In the genomic region with DNA sequence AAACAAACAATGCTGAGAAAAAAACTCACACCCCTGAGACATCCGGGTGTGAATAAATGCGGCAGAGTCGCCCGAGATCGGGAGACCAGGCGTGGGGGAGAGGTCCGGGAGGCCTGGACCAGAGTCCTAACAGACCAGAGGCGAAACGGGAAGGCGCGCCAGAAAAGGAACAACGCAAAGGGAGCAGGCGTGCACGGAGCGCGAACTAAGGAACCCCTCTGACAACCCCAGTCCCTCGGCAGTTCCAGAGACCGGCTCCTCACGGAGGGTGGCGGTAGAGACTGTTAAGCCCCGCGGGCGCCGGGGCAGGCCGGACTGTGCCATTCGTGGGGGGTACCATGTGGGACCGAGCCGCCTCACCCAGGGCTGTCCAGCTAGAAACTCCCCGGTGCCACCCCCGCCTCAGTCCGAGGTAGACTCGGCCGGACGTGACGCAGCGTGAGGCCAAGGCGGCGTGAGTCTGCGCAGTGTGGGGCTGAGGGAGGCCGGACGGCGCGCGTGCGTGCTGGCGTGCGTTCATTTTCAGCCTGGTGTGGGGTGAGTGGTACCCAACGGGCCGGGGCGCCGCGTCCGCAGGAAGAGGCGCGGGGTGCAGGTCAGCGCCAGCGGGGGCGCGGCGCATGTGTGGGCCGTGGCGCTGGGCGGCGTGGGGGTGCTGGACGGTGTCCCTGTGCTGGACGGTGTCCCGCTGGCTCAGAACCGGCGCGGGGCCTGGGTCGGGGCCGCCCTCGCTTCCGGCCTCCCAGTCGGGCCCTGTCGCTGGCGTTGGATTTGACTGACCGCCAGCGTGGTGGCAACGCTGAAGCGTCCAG, we compare ENCODE assay signal across 1 cellular context.
TF ChIP-seq lines count a peak whose summit lies in the region.

A gene (plus strand): TSS at position 513 of the 812 bp plus-strand sequence. CDS start 1,075 bp downstream, outside the sequence.

TF ChIP-seq in HepG2, 621 proteins besides CTCF, POLR2A, EP300 and RAD21 (continued from another document and continues in another):
- TF ChIP-seq, protein P1, sequence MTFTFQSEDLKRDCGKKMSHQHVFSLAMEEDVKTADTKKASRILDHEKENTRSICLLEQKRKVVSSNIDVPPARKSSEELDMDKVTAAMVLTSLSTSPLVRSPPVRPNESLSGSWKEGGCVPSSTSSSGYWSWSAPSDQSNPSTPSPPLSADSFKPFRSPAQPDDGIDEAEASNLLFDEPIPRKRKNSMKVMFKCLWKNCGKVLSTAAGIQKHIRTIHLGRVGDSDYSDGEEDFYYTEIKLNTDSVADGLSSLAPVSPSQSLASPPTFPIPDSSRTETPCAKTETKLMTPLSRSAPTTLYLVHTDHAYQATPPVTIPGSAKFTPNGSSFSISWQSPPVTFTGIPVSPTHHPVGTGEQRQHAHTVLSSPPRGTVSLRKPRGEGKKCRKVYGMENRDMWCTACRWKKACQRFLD (CRISPR knock-in tag; IDR thresholded peaks at IDR 0.05; ENCODE audit: borderline replicate concordance), result peak; percentile 90; the same call in 1 of the 2 replicates
- TF ChIP-seq ZMYM2 (CRISPR knock-in tag; IDR thresholded peaks at IDR 0.05) (no peak), MTF1 (CRISPR knock-in tag; IDR thresholded peaks at IDR 0.05) (no peak), ZNF878 (CRISPR knock-in tag; IDR thresholded peaks at IDR 0.05) (no peak), SMARCC2 (IDR thresholded peaks at IDR 0.05) (no peak), MAFG (CRISPR knock-in tag; IDR thresholded peaks at IDR 0.05) (no peak), ZKSCAN5 (CRISPR knock-in tag; IDR thresholded peaks at IDR 0.05) (no peak), ZNF629 (CRISPR knock-in tag; conservative IDR thresholded peaks at IDR 0.05) (0 out of 2 replicates have a peak, but pooled peaks have one; percentile 37), ZNF331 (CRISPR knock-in tag; IDR thresholded peaks at IDR 0.05) (peak; percentile 35), ZNF598 (CRISPR knock-in tag; IDR thresholded peaks at IDR 0.05; ENCODE audit: borderline replicate concordance) (peak; percentile 97), ZFAT (CRISPR knock-in tag; conservative IDR thresholded peaks at IDR 0.05) (0 out of 2 replicates have a peak, but pooled peaks have one; percentile 18), ELF1 (CRISPR knock-in tag; IDR thresholded peaks at IDR 0.05) (peak; percentile 47; the same call in 1 of the 2 replicates), ZMAT3 (CRISPR knock-in tag; conservative IDR thresholded peaks at IDR 0.05) (0 out of 2 replicates have a peak, but pooled peaks have one; percentile 61), CREB1 (IDR thresholded peaks at IDR 0.05) (peak; percentile 91), CREB1 (CRISPR knock-in tag; IDR thresholded peaks at IDR 0.05) (peak; percentile 98), ZNF672 (CRISPR knock-in tag; IDR thresholded peaks at IDR 0.05) (no peak), ZNF326 (CRISPR knock-in tag; IDR thresholded peaks at IDR 0.05; ENCODE audit: borderline replicate concordance) (no peak), EHMT2 (IDR thresholded peaks at IDR 0.05; ENCODE audit: borderline replicate concordance, low read depth, low read length) (no peak), PITX1 (CRISPR knock-in tag; IDR thresholded peaks at IDR 0.05) (peak; percentile 94)
- TF ChIP-seq, protein P2, sequence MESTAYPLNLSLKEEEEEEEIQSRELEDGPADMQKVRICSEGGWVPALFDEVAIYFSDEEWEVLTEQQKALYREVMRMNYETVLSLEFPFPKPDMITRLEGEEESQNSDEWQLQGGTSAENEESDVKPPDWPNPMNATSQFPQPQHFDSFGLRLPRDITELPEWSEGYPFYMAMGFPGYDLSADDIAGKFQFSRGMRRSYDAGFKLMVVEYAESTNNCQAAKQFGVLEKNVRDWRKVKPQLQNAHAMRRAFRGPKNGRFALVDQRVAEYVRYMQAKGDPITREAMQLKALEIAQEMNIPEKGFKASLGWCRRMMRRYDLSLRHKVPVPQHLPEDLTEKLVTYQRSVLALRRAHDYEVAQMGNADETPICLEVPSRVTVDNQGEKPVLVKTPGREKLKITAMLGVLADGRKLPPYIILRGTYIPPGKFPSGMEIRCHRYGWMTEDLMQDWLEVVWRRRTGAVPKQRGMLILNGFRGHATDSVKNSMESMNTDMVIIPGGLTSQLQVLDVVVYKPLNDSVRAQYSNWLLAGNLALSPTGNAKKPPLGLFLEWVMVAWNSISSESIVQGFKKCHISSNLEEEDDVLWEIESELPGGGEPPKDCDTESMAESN (CRISPR knock-in tag; conservative IDR thresholded peaks at IDR 0.05), result peak; percentile 91
- TF ChIP-seq, protein P3, sequence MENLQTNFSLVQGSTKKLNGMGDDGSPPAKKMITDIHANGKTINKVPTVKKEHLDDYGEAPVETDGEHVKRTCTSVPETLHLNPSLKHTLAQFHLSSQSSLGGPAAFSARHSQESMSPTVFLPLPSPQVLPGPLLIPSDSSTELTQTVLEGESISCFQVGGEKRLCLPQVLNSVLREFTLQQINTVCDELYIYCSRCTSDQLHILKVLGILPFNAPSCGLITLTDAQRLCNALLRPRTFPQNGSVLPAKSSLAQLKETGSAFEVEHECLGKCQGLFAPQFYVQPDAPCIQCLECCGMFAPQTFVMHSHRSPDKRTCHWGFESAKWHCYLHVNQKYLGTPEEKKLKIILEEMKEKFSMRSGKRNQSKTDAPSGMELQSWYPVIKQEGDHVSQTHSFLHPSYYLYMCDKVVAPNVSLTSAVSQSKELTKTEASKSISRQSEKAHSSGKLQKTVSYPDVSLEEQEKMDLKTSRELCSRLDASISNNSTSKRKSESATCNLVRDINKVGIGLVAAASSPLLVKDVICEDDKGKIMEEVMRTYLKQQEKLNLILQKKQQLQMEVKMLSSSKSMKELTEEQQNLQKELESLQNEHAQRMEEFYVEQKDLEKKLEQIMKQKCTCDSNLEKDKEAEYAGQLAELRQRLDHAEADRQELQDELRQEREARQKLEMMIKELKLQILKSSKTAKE (CRISPR knock-in tag; IDR thresholded peaks at IDR 0.05; ENCODE audit: borderline replicate concordance), result no peak
- TF ChIP-seq, protein P4, sequence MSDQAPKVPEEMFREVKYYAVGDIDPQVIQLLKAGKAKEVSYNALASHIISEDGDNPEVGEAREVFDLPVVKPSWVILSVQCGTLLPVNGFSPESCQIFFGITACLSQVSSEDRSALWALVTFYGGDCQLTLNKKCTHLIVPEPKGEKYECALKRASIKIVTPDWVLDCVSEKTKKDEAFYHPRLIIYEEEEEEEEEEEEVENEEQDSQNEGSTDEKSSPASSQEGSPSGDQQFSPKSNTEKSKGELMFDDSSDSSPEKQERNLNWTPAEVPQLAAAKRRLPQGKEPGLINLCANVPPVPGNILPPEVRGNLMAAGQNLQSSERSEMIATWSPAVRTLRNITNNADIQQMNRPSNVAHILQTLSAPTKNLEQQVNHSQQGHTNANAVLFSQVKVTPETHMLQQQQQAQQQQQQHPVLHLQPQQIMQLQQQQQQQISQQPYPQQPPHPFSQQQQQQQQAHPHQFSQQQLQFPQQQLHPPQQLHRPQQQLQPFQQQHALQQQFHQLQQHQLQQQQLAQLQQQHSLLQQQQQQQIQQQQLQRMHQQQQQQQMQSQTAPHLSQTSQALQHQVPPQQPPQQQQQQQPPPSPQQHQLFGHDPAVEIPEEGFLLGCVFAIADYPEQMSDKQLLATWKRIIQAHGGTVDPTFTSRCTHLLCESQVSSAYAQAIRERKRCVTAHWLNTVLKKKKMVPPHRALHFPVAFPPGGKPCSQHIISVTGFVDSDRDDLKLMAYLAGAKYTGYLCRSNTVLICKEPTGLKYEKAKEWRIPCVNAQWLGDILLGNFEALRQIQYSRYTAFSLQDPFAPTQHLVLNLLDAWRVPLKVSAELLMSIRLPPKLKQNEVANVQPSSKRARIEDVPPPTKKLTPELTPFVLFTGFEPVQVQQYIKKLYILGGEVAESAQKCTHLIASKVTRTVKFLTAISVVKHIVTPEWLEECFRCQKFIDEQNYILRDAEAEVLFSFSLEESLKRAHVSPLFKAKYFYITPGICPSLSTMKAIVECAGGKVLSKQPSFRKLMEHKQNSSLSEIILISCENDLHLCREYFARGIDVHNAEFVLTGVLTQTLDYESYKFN (CRISPR knock-in tag; conservative IDR thresholded peaks at IDR 0.05), result peak; percentile 54
- TF ChIP-seq, protein P5, sequence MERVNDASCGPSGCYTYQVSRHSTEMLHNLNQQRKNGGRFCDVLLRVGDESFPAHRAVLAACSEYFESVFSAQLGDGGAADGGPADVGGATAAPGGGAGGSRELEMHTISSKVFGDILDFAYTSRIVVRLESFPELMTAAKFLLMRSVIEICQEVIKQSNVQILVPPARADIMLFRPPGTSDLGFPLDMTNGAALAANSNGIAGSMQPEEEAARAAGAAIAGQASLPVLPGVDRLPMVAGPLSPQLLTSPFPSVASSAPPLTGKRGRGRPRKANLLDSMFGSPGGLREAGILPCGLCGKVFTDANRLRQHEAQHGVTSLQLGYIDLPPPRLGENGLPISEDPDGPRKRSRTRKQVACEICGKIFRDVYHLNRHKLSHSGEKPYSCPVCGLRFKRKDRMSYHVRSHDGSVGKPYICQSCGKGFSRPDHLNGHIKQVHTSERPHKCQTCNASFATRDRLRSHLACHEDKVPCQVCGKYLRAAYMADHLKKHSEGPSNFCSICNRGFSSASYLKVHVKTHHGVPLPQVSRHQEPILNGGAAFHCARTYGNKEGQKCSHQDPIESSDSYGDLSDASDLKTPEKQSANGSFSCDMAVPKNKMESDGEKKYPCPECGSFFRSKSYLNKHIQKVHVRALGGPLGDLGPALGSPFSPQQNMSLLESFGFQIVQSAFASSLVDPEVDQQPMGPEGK (CRISPR knock-in tag; IDR thresholded peaks at IDR 0.05), result peak; percentile 35
- TF ChIP-seq, protein P6, sequence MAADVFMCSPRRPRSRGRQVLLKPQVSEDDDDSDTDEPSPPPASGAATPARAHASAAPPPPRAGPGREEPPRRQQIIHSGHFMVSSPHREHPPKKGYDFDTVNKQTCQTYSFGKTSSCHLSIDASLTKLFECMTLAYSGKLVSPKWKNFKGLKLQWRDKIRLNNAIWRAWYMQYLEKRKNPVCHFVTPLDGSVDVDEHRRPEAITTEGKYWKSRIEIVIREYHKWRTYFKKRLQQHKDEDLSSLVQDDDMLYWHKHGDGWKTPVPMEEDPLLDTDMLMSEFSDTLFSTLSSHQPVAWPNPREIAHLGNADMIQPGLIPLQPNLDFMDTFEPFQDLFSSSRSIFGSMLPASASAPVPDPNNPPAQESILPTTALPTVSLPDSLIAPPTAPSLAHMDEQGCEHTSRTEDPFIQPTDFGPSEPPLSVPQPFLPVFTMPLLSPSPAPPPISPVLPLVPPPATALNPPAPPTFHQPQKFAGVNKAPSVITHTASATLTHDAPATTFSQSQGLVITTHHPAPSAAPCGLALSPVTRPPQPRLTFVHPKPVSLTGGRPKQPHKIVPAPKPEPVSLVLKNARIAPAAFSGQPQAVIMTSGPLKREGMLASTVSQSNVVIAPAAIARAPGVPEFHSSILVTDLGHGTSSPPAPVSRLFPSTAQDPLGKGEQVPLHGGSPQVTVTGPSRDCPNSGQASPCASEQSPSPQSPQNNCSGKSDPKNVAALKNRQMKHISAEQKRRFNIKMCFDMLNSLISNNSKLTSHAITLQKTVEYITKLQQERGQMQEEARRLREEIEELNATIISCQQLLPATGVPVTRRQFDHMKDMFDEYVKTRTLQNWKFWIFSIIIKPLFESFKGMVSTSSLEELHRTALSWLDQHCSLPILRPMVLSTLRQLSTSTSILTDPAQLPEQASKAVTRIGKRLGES (CRISPR knock-in tag; IDR thresholded peaks at IDR 0.05; ENCODE audit: borderline replicate concordance), result no peak
- TF ChIP-seq, protein P7, sequence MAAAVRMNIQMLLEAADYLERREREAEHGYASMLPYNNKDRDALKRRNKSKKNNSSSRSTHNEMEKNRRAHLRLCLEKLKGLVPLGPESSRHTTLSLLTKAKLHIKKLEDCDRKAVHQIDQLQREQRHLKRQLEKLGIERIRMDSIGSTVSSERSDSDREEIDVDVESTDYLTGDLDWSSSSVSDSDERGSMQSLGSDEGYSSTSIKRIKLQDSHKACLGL (CRISPR knock-in tag; IDR thresholded peaks at IDR 0.05), result no peak; the same call in 1 of the 2 replicates
- TF ChIP-seq, protein P8, sequence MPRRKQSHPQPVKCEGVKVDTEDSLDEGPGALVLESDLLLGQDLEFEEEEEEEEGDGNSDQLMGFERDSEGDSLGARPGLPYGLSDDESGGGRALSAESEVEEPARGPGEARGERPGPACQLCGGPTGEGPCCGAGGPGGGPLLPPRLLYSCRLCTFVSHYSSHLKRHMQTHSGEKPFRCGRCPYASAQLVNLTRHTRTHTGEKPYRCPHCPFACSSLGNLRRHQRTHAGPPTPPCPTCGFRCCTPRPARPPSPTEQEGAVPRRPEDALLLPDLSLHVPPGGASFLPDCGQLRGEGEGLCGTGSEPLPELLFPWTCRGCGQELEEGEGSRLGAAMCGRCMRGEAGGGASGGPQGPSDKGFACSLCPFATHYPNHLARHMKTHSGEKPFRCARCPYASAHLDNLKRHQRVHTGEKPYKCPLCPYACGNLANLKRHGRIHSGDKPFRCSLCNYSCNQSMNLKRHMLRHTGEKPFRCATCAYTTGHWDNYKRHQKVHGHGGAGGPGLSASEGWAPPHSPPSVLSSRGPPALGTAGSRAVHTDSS (CRISPR knock-in tag; conservative IDR thresholded peaks at IDR 0.05), result no peak
- TF ChIP-seq, protein P9, sequence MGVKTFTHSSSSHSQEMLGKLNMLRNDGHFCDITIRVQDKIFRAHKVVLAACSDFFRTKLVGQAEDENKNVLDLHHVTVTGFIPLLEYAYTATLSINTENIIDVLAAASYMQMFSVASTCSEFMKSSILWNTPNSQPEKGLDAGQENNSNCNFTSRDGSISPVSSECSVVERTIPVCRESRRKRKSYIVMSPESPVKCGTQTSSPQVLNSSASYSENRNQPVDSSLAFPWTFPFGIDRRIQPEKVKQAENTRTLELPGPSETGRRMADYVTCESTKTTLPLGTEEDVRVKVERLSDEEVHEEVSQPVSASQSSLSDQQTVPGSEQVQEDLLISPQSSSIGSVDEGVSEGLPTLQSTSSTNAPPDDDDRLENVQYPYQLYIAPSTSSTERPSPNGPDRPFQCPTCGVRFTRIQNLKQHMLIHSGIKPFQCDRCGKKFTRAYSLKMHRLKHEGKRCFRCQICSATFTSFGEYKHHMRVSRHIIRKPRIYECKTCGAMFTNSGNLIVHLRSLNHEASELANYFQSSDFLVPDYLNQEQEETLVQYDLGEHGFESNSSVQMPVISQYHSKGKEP (CRISPR knock-in tag; IDR thresholded peaks at IDR 0.05), result no peak
- TF ChIP-seq, protein P10, sequence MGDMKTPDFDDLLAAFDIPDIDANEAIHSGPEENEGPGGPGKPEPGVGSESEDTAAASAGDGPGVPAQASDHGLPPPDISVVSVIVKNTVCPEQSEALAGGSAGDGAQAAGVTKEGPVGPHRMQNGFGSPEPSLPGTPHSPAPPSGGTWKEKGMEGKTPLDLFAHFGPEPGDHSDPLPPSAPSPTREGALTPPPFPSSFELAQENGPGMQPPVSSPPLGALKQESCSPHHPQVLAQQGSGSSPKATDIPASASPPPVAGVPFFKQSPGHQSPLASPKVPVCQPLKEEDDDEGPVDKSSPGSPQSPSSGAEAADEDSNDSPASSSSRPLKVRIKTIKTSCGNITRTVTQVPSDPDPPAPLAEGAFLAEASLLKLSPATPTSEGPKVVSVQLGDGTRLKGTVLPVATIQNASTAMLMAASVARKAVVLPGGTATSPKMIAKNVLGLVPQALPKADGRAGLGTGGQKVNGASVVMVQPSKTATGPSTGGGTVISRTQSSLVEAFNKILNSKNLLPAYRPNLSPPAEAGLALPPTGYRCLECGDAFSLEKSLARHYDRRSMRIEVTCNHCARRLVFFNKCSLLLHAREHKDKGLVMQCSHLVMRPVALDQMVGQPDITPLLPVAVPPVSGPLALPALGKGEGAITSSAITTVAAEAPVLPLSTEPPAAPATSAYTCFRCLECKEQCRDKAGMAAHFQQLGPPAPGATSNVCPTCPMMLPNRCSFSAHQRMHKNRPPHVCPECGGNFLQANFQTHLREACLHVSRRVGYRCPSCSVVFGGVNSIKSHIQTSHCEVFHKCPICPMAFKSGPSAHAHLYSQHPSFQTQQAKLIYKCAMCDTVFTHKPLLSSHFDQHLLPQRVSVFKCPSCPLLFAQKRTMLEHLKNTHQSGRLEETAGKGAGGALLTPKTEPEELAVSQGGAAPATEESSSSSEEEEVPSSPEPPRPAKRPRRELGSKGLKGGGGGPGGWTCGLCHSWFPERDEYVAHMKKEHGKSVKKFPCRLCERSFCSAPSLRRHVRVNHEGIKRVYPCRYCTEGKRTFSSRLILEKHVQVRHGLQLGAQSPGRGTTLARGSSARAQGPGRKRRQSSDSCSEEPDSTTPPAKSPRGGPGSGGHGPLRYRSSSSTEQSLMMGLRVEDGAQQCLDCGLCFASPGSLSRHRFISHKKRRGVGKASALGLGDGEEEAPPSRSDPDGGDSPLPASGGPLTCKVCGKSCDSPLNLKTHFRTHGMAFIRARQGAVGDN (CRISPR knock-in tag; IDR thresholded peaks at IDR 0.05), result peak; percentile 97
